15 cellular contexts compared by ENCODE assay signal in the genomic region with DNA sequence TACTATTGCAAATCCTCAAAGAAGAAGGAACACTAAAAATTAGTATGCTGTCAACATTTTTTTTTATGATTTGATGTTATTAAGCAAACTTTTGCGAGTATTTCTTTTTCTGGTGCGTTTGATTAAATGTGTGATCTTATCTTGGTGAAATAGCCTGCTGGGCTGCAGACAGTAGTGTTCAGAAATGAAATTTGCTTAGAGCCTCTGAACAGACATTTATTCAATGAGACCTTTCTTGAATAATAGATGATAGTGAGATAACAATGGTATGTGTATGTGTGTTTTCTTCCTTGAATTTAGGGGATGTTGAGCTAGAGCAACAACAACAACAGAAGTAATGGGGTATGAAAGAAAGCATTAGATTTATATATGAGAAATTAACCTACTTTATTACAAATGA.
"Had no signal": no experiment of that assay in that cellular context is flagged by ENCODE, and none has a peak within 500 bp of the region (broad histone marks: within the 10 kb centered on the region; RNA-seq: fewer than 3 reads in every experiment).

No MANE protein-coding gene starts in this region.

- FAIRE-seq: keratinocyte had no signal

- ATAC-seq: esophagus mucosa; gastrocnemius medialis; naive thymus-derived CD4-positive, alpha-beta T cell; psoas muscle; right cardiac atrium; stimulated activated memory B cell treated with anti-CD40 and anti-IgM and Interleukin-4, amounts not matched to agents 10 μg/mL and 1 μg/mL and 100 μg/mL, for 72 hours; stimulated activated naive CD8-positive, alpha-beta T cell treated with anti-CD3 and anti-CD28 coated beads, Interleukin-15, Interleukin-2, amounts not matched to agents 100 U/mL and 50 U/mL, for 24 hours had no signal

- DNase-seq: dermis blood vessel endothelial cell; foreskin fibroblast; gastrocnemius medialis; head of caudate nucleus; naive thymus-derived CD4-positive, alpha-beta T cell; nucleus accumbens; posterior cingulate gyrus; psoas muscle; right cardiac atrium; spleen; stimulated activated CD4-positive, alpha-beta T cell treated with anti-CD3 and anti-CD28 coated beads, Interleukin-4, amount 100 ng/mL, for 4 hours; stimulated activated naive CD8-positive, alpha-beta T cell treated with anti-CD3 and anti-CD28 coated beads, Interleukin-15, Interleukin-2, amounts not matched to agents 100 U/mL and 50 U/mL, for 24 hours had no signal
